In the genomic region with DNA sequence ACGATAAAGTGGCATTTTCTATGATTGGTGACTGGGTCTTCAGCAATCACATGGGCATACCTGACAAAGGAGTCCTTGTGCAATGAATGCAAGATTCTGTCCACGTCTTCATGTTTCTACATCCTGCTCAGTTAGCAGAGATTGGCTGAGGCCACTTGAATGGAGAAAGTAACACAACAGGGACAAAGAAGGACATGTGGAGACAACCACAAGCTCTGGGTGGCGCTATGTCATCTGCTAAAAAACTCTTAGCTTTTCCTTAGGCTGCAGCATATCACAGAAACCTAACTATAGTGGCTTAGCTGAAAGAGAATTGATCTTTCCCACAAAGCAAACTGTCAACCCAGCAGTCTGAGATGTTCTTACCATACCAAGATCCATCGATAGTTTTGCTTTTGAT, we compare ENCODE assay signal across 10 cellular contexts.
DNase-seq lines count a peak whose midpoint lies in the region; ATAC-seq and TF ChIP-seq lines count a peak whose summit lies in the region.
"Had no signal": no experiment of that assay in that cellular context is flagged by ENCODE, and none has a peak within 500 bp of the region (broad histone marks: within the 10 kb centered on the region; RNA-seq: fewer than 3 reads in every experiment).

No MANE protein-coding gene starts in this region.

- H3K4me3 Mint-ChIP-seq in activated CD8-positive, alpha-beta T cell treated with anti-CD3 and anti-CD28 coated beads for 36 hours: no peak overlapping the region
- no peak overlapping the region for H3K4me3 Mint-ChIP-seq in activated CD8-positive, alpha-beta T cell treated with anti-CD3 and anti-CD28 coated beads, Interleukin-2, amount 10 ng/mL, durations not matched to agents 7 days and 5 days
- no peak overlapping the region for H3K4me3 Mint-ChIP-seq in endothelial cell (ENCODE audit: unreplicated experiment)

- H3K27ac Mint-ChIP-seq in activated CD8-positive, alpha-beta T cell treated with anti-CD3 and anti-CD28 coated beads for 36 hours: no peak overlapping the region
- no peak overlapping the region for H3K27ac Mint-ChIP-seq in activated CD8-positive, alpha-beta T cell treated with anti-CD3 and anti-CD28 coated beads, Interleukin-2, amount 10 ng/mL, durations not matched to agents 7 days and 5 days
- H3K27ac Mint-ChIP-seq in endothelial cell (ENCODE audit: unreplicated experiment): no peak overlapping the region

- no peaks in the 10 kb centered on the region for H4K20me1 ChIP-seq in OCI-LY3 (ENCODE audit: insufficient read depth, low read length)

- H3K4me1 ChIP-seq in OCI-LY3 (ENCODE audit: low read length): peaks cover 9% of the 10 kb centered on the region
- H3K4me1 ChIP-seq in testis: no peaks in the 10 kb centered on the region
- H3K4me1 ChIP-seq in colonic mucosa: no peaks in the 10 kb centered on the region

- no peaks in the 10 kb centered on the region for H3K9me3 Mint-ChIP-seq in activated CD8-positive, alpha-beta T cell treated with anti-CD3 and anti-CD28 coated beads for 36 hours
- H3K9me3 Mint-ChIP-seq in activated CD8-positive, alpha-beta T cell treated with anti-CD3 and anti-CD28 coated beads, Interleukin-2, amount 10 ng/mL, durations not matched to agents 7 days and 5 days (ENCODE audit: insufficient read depth): no peaks in the 10 kb centered on the region
- H3K9me3 Mint-ChIP-seq in endothelial cell (ENCODE audit: unreplicated experiment): peaks cover 32% of the 10 kb centered on the region

- POLR2A ChIA-PET in activated CD8-positive, alpha-beta T cell treated with anti-CD3 and anti-CD28 coated beads for 36 hours (lab: Charles Lee): no interaction called here
- POLR2A ChIA-PET in activated CD8-positive, alpha-beta T cell treated with anti-CD3 and anti-CD28 coated beads, Interleukin-2, amount 10 ng/mL, durations not matched to agents 7 days and 5 days (lab: Charles Lee): no interaction called here

- H3K9ac ChIP-seq in OCI-LY3 (ENCODE audit: low read length) (no peak overlapping the region), colonic mucosa (ENCODE audit: low read depth in 2 of 2, low read length in 2 of 2) (no peak overlapping the region)

- no peaks in the 10 kb centered on the region for H3K36me3 Mint-ChIP-seq in activated CD8-positive, alpha-beta T cell treated with anti-CD3 and anti-CD28 coated beads for 36 hours (ENCODE audit: low read depth)
- H3K36me3 Mint-ChIP-seq in activated CD8-positive, alpha-beta T cell treated with anti-CD3 and anti-CD28 coated beads, Interleukin-2, amount 10 ng/mL, durations not matched to agents 7 days and 5 days (ENCODE audit: low read depth): no peaks in the 10 kb centered on the region
- H3K36me3 Mint-ChIP-seq in endothelial cell (ENCODE audit: low read depth, unreplicated experiment): no peaks in the 10 kb centered on the region

- H3K27me3 ChIP-seq in OCI-LY3 (ENCODE audit: low read depth, low read length): no peaks in the 10 kb centered on the region
- H3K27me3 ChIP-seq in testis: no peaks in the 10 kb centered on the region
- no peaks in the 10 kb centered on the region for H3K27me3 ChIP-seq in colonic mucosa

- DNase-seq in activated CD8-positive, alpha-beta T cell treated with anti-CD3 and anti-CD28 coated beads for 36 hours: peak; percentile 15
- no peak for DNase-seq in activated CD8-positive, alpha-beta T cell treated with anti-CD3 and anti-CD28 coated beads, Interleukin-2, amount 10 ng/mL, durations not matched to agents 7 days and 5 days
- DNase-seq in fibroblast of pulmonary artery (ENCODE audit: low read depth) (peak; percentile 56), testis (peak; percentile 54), endothelial cell (ENCODE audit: low spot score) (no peak), colonic mucosa (no peak)
- DNase-seq: activated gamma-delta T cell had no signal

- H3K36me3 ChIP-seq in OCI-LY3 (replicated peaks; ENCODE audit: low read depth, low read length) (no peaks in the 10 kb centered on the region), testis (ENCODE audit: low read depth, missing control alignments) (no peaks in the 10 kb centered on the region), colonic mucosa (no peaks in the 10 kb centered on the region)
- H3K36me3 ChIP-seq: thoracic aorta had no signal

- ATAC-seq in activated CD8-positive, alpha-beta T cell treated with anti-CD3 and anti-CD28 coated beads for 36 hours: no peak
- no peak for ATAC-seq in activated CD8-positive, alpha-beta T cell treated with anti-CD3 and anti-CD28 coated beads, Interleukin-2, amount 10 ng/mL, durations not matched to agents 7 days and 5 days
- ATAC-seq in GM18519 (IDR thresholded peaks at IDR 0.05; ENCODE audit: low FRiP score, unreplicated experiment): no peak

- no peak for TF ChIP-seq POLR2A in testis (IDR thresholded peaks at IDR 0.05)

- H3K27ac ChIP-seq in OCI-LY3 (ENCODE audit: low read length): no peak overlapping the region
- no peak overlapping the region for H3K27ac ChIP-seq in testis
- H3K27ac ChIP-seq in colonic mucosa: no peak overlapping the region
- H3K27ac ChIP-seq: thoracic aorta had no signal

- intact Hi-C loops in activated CD8-positive, alpha-beta T cell treated with anti-CD3 and anti-CD28 coated beads for 36 hours (cut with micrococcal nuclease): no loop called here
- intact Hi-C loops in testis (cut with DNase I; ENCODE audit: low total_unique reads) (no loop called here), colonic mucosa (cut with DNase I) (no loop called here)

- WGBS in testis, 2 donors: 62 to 70% methylated on average over 4 of the region's 4 CpGs

- H3K4me3 ChIP-seq in OCI-LY3 (ENCODE audit: low read length) (no peak overlapping the region), fibroblast of pulmonary artery (replicated peaks; ENCODE audit: low read depth, low read length) (no peak overlapping the region), testis (no peak overlapping the region), colonic mucosa (no peak overlapping the region)
- H3K4me3 ChIP-seq: thoracic aorta had no signal

- H3K4me2 ChIP-seq in OCI-LY3 (ENCODE audit: low read length): peak overlapping the region; percentile 26

- peak overlapping the region; percentile 66 for H2AFZ ChIP-seq in OCI-LY3 (ENCODE audit: low read depth, low read length)

- no peaks in the 10 kb centered on the region for H3K9me3 ChIP-seq in OCI-LY3 (ENCODE audit: insufficient read depth, low read length)
- no peaks in the 10 kb centered on the region for H3K9me3 ChIP-seq in testis
- no peaks in the 10 kb centered on the region for H3K9me3 ChIP-seq in colonic mucosa
- H3K9me3 ChIP-seq: thoracic aorta had no signal

- CTCF ChIA-PET in activated CD8-positive, alpha-beta T cell treated with anti-CD3 and anti-CD28 coated beads for 36 hours (lab: Charles Lee): no interaction called here
- CTCF ChIA-PET in activated CD8-positive, alpha-beta T cell treated with anti-CD3 and anti-CD28 coated beads, Interleukin-2, amount 10 ng/mL, durations not matched to agents 7 days and 5 days (lab: Charles Lee): no interaction called here

- H3K27me3 Mint-ChIP-seq in activated CD8-positive, alpha-beta T cell treated with anti-CD3 and anti-CD28 coated beads for 36 hours: no peaks in the 10 kb centered on the region
- H3K27me3 Mint-ChIP-seq in activated CD8-positive, alpha-beta T cell treated with anti-CD3 and anti-CD28 coated beads, Interleukin-2, amount 10 ng/mL, durations not matched to agents 7 days and 5 days (ENCODE audit: low read depth): no peaks in the 10 kb centered on the region
- no peaks in the 10 kb centered on the region for H3K27me3 Mint-ChIP-seq in endothelial cell (ENCODE audit: unreplicated experiment)

- no peaks in the 10 kb centered on the region for H3K79me2 ChIP-seq in OCI-LY3 (ENCODE audit: low read length)

- no peaks in the 10 kb centered on the region for H3K4me1 Mint-ChIP-seq in activated CD8-positive, alpha-beta T cell treated with anti-CD3 and anti-CD28 coated beads for 36 hours (ENCODE audit: low read depth)
- H3K4me1 Mint-ChIP-seq in activated CD8-positive, alpha-beta T cell treated with anti-CD3 and anti-CD28 coated beads, Interleukin-2, amount 10 ng/mL, durations not matched to agents 7 days and 5 days (ENCODE audit: low read depth): no peaks in the 10 kb centered on the region
- H3K4me1 Mint-ChIP-seq in endothelial cell (ENCODE audit: unreplicated experiment): no peaks in the 10 kb centered on the region

- no peak for TF ChIP-seq CTCF in activated CD8-positive, alpha-beta T cell treated with anti-CD3 and anti-CD28 coated beads for 36 hours (IDR thresholded peaks at IDR 0.05)
- TF ChIP-seq CTCF in OCI-LY3 (IDR thresholded peaks at IDR 0.05; ENCODE audit: low read depth, low read length): peak; percentile 98
- TF ChIP-seq CTCF in fibroblast of pulmonary artery (IDR thresholded peaks at IDR 0.05; ENCODE audit: low read length, missing control alignments): peak; percentile 46
- TF ChIP-seq CTCF in testis (IDR thresholded peaks at IDR 0.05): no peak
- TF ChIP-seq CTCF in endothelial cell (IDR thresholded peaks at IDR 0.05; ENCODE audit: unreplicated experiment): no peak
- TF ChIP-seq CTCF in colonic mucosa (IDR thresholded peaks at IDR 0.05): no peak

Comparison
In these comparisons a context has a peak if more than half of its experiments do, and no peak if none do; other contexts are left out.
1. DNase-seq: peak in activated CD8-positive, alpha-beta T cell treated with anti-CD3 and anti-CD28 coated beads for 36 hours (single experiment), fibroblast of pulmonary artery (single experiment) and testis (single experiment); none in activated CD8-positive, alpha-beta T cell treated with anti-CD3 and anti-CD28 coated beads, Interleukin-2, amount 10 ng/mL, durations not matched to agents 7 days and 5 days (single experiment), endothelial cell (single experiment) and colonic mucosa (single experiment).
2. CTCF ChIP-seq: peak in OCI-LY3 (single experiment) and fibroblast of pulmonary artery (single experiment); none in activated CD8-positive, alpha-beta T cell treated with anti-CD3 and anti-CD28 coated beads for 36 hours (single experiment), testis (0 of 3), endothelial cell (single experiment) and colonic mucosa (single experiment).